8 cellular contexts compared by ENCODE assay signal in genomic region chr22:50209893-50210292, GRCh38. TPM values are rescaled to one million over a fixed set of nuclear protein-coding genes. Genes with fewer than 3 reads are reported as not detected.
DNase-seq lines count a peak whose midpoint lies in the region; ATAC-seq and TF ChIP-seq lines count a peak whose summit lies in the region.

No MANE protein-coding gene starts in this region.

- peak; percentile 62 to 70 for ATAC-seq in lower lobe of right lung
- ATAC-seq in HG02759 (IDR thresholded peaks at IDR 0.05; ENCODE audit: unreplicated experiment): no peak
- ATAC-seq in GM21737 (IDR thresholded peaks at IDR 0.05; ENCODE audit: unreplicated experiment): no peak

- H3K4me1 Mint-ChIP-seq in chondrocyte (ENCODE audit: low read depth): peaks cover 8% of the 10 kb centered on the region

- no peaks in the 10 kb centered on the region for H3K9me3 Mint-ChIP-seq in chondrocyte (ENCODE audit: low read depth)

- H3K27ac Mint-ChIP-seq in chondrocyte (ENCODE audit: unreplicated experiment): no peak overlapping the region

- no peaks in the 10 kb centered on the region for H3K27me3 ChIP-seq in GM06990 (replicated peaks; ENCODE audit: control insufficient read depth, insufficient read depth, low read length)
- no peaks in the 10 kb centered on the region for H3K27me3 ChIP-seq in lower lobe of right lung (ENCODE audit: low read depth)

- H3K36me3 ChIP-seq in GM06990 (ENCODE audit: control insufficient read depth, insufficient read depth, low read length): peaks cover 25% of the 10 kb centered on the region
- peaks cover 96% of the 10 kb centered on the region for H3K36me3 ChIP-seq in lower lobe of right lung

- intact Hi-C loops in lower lobe of right lung (cut with DNase I): no loop called here

- H3K27ac ChIP-seq in lower lobe of right lung: no peak overlapping the region

- H3K36me3 Mint-ChIP-seq in chondrocyte (ENCODE audit: low read depth): peaks cover 23% of the 10 kb centered on the region

- H3K4me1 ChIP-seq in lower lobe of right lung: peaks cover 14% of the 10 kb centered on the region

- H3K4me3 Mint-ChIP-seq in chondrocyte (ENCODE audit: unreplicated experiment): no peak overlapping the region

- no peaks in the 10 kb centered on the region for H3K9me3 ChIP-seq in lower lobe of right lung

- H3K4me3 ChIP-seq in GM06990 (replicated peaks; ENCODE audit: low read depth, low read length) (no peak overlapping the region), lower lobe of right lung (no peak overlapping the region)

- TF ChIP-seq CTCF in GM06990 (IDR thresholded peaks at IDR 0.05; ENCODE audit: insufficient read depth, low read length, poor library complexity, severe bottlenecking) (peak; percentile 73), chondrocyte (IDR thresholded peaks at IDR 0.05) (peak; percentile 91), lower lobe of right lung (IDR thresholded peaks at IDR 0.05) (peak; percentile 81)

- DNase-seq in GM06990 (ENCODE audit: extremely low read depth, insufficient read length) (no peak), LHCN-M2 (ENCODE audit: low read depth) (peak; percentile 53), chondrocyte (ENCODE audit: low spot score) (no peak), lower lobe of right lung (peak; percentile 72)
- DNase-seq in activated CD4-positive, CD25-positive, alpha-beta regulatory T cell (lab: John Stamatoyannopoulos, UW): peak; percentile 43 to 58 (median 52)
- peak; percentile 79 for DNase-seq in stimulated activated CD8-positive, alpha-beta memory T cell treated with anti-CD3 and anti-CD28 coated beads, Interleukin-4, amount 100 ng/mL, for 48 hours

- no peaks in the 10 kb centered on the region for H3K27me3 Mint-ChIP-seq in chondrocyte (ENCODE audit: low read depth)

RNA-seq across cellular contexts. Expression of gene SELENOO, which starts 9.1 kb away (rescaled TPM):
- total RNA-seq in LHCN-M2 (2014; rRNA removed) (27.2 and 36.7 TPM in 2 replicates), chondrocyte (14.8 to 22.8 TPM (median 17.1 TPM) in 3 replicates), lower lobe of right lung (18.7 TPM)
- polyA plus RNA-seq in LHCN-M2 (2012): 15.2 TPM

RNA-seq across cellular contexts. Expression of gene TRABD, which starts 24.2 kb away (rescaled TPM):
- total RNA-seq in LHCN-M2 (2014; rRNA removed) (26.3 and 31.5 TPM in 2 replicates), chondrocyte (18.5 to 20.5 TPM (median 20.2 TPM) in 3 replicates), lower lobe of right lung (43.7 TPM)
- 16.2 TPM for polyA plus RNA-seq in LHCN-M2 (2012)

RNA-seq across cellular contexts. Expression of gene TUBGCP6, which starts 34.9 kb away (rescaled TPM):
- total RNA-seq in LHCN-M2 (2014; rRNA removed) (29.8 and 34.6 TPM in 2 replicates), chondrocyte (31.2 to 46.3 TPM (median 32.2 TPM) in 3 replicates), lower lobe of right lung (48.5 TPM)
- polyA plus RNA-seq in LHCN-M2 (2012): 10.2 TPM

RNA-seq across cellular contexts. Expression of gene PANX2, which starts 39.4 kb away (rescaled TPM):
- total RNA-seq in LHCN-M2 (2014; rRNA removed): 0.17 TPM in 1 of 2 replicates, not detected in the other
- 1.4 TPM for polyA plus RNA-seq in LHCN-M2 (2012)
- total RNA-seq in chondrocyte: 3.0 to 6.1 TPM (median 3.3 TPM) in 3 replicates
- 2.5 TPM for total RNA-seq in lower lobe of right lung

RNA-seq across cellular contexts. Expression of gene HDAC10, which starts 41.2 kb away (rescaled TPM):
- total RNA-seq in LHCN-M2 (2014; rRNA removed) (28.2 and 29.1 TPM in 2 replicates), chondrocyte (29.1 to 36.8 TPM (median 35.3 TPM) in 3 replicates), lower lobe of right lung (47.9 TPM)
- 14.3 TPM for polyA plus RNA-seq in LHCN-M2 (2012)

Comparison
In these comparisons a context has a peak if more than half of its experiments do, and no peak if none do; other contexts are left out.
1. DNase-seq: peak in LHCN-M2 (single experiment), activated CD4-positive, CD25-positive, alpha-beta regulatory T cell (4 of 4), lower lobe of right lung (single experiment) and stimulated activated CD8-positive, alpha-beta memory T cell treated with anti-CD3 and anti-CD28 coated beads, Interleukin-4, amount 100 ng/mL, for 48 hours (single experiment); none in GM06990 (single experiment) and chondrocyte (single experiment).
2. ATAC-seq: peak in lower lobe of right lung (2 of 2); none in HG02759 (single experiment) and GM21737 (single experiment).
3. Peak in every context shown above with its lines, with median percentiles within 50 percentile points of each other: CTCF ChIP-seq.